8 cellular contexts compared by ENCODE assay signal in genomic region chr7:105013818-105014724, GRCh38. TPM values are rescaled to one million over a fixed set of nuclear protein-coding genes. Genes with fewer than 3 reads are reported as not detected.
DNase-seq lines count a peak whose midpoint lies in the region; ATAC-seq, FAIRE-seq and TF ChIP-seq lines count a peak whose summit lies in the region.

A gene with protein sequence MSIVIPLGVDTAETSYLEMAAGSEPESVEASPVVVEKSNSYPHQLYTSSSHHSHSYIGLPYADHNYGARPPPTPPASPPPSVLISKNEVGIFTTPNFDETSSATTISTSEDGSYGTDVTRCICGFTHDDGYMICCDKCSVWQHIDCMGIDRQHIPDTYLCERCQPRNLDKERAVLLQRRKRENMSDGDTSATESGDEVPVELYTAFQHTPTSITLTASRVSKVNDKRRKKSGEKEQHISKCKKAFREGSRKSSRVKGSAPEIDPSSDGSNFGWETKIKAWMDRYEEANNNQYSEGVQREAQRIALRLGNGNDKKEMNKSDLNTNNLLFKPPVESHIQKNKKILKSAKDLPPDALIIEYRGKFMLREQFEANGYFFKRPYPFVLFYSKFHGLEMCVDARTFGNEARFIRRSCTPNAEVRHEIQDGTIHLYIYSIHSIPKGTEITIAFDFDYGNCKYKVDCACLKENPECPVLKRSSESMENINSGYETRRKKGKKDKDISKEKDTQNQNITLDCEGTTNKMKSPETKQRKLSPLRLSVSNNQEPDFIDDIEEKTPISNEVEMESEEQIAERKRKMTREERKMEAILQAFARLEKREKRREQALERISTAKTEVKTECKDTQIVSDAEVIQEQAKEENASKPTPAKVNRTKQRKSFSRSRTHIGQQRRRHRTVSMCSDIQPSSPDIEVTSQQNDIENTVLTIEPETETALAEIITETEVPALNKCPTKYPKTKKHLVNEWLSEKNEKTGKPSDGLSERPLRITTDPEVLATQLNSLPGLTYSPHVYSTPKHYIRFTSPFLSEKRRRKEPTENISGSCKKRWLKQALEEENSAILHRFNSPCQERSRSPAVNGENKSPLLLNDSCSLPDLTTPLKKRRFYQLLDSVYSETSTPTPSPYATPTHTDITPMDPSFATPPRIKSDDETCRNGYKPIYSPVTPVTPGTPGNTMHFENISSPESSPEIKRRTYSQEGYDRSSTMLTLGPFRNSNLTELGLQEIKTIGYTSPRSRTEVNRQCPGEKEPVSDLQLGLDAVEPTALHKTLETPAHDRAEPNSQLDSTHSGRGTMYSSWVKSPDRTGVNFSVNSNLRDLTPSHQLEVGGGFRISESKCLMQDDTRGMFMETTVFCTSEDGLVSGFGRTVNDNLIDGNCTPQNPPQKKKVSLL (N-terminal part only) (plus strand): TSS chr7:105014205. CDS start chr7:105040953, 26,748 bp downstream.

- H3K4me3 ChIP-seq in bronchial epithelial cell (ENCODE audit: low read depth, low read length): peak within 1 kb of the TSS; percentile 100

- H3K4me1 Mint-ChIP-seq in WTC11: peaks cover 42% of the 10 kb centered on the region

- no peak; the same call in 1 of the 2 replicates for TF ChIP-seq CTCF in WTC11 (IDR thresholded peaks at IDR 0.05)
- no peak for TF ChIP-seq CTCF in bronchial epithelial cell (IDR thresholded peaks at IDR 0.05; ENCODE audit: insufficient read depth, low read length, severe bottlenecking)

- H3K27me3 ChIP-seq in bronchial epithelial cell (ENCODE audit: control insufficient read depth, insufficient read depth, low read length): no peaks in the 10 kb centered on the region

- no peaks in the 10 kb centered on the region for H3K9me3 Mint-ChIP-seq in WTC11

- no peak for FAIRE-seq in bronchial epithelial cell (lab: Jason Lieb, UNC)

- peaks cover 23% of the 10 kb centered on the region for H3K36me3 Mint-ChIP-seq in WTC11

- POLR2A ChIA-PET in WTC11 (lab: Charles Lee): interaction anchor here (0.5 to 3.1 kb wide), 10 partner anchors 13 to 567 kb away, joined by 3 to 29 read pairs (median 4); partner anchors contain the start of gene EFCAB10

- peak; percentile 80 for DNase-seq in SIG-M5 treated with dmso at 0.1 percent for 504 hours (lab: John Stamatoyannopoulos, UW; ENCODE audit: unreplicated experiment)
- no peak for DNase-seq in SIG-M5 (lab: John Stamatoyannopoulos, UW)
- peak; percentile 91 for DNase-seq in NCI-H2196 (lab: John Stamatoyannopoulos, UW; ENCODE audit: unreplicated experiment)
- peak; percentile 89 for DNase-seq in WTC11 (ENCODE audit: low spot score)
- peak; percentile 54 for DNase-seq in bronchial epithelial cell (ENCODE audit: low read depth)
- peak; percentile 81 for DNase-seq in iris pigment epithelial cell (ENCODE audit: low read depth)
- DNase-seq in stimulated activated CD4-positive, alpha-beta T cell treated with anti-CD3 and anti-CD28 coated beads, Interleukin-12 subunit alpha, Interleukin-12 subunit beta, amount 100 ng/mL, for 4 hours: peak; percentile 89

- CTCF ChIA-PET in WTC11 (lab: Charles Lee): interaction anchor here (0.7 to 2.6 kb wide), 5 partner anchors 30 to 518 kb away, joined by 3 to 12 read pairs (median 3); partner anchors contain the start of gene RINT1

- ATAC-seq in HG03064 (IDR thresholded peaks at IDR 0.05; ENCODE audit: low read depth, unreplicated experiment) (peak; percentile 21), WTC11 (peak; percentile 42)

- H3K36me3 ChIP-seq in bronchial epithelial cell (ENCODE audit: control insufficient read depth, insufficient read depth, low read length): peaks cover 2% of the 10 kb centered on the region

- peak within 1 kb of the TSS; percentile 100 for H3K27ac Mint-ChIP-seq in WTC11

- H3K4me3 Mint-ChIP-seq in WTC11: peak within 1 kb of the TSS; percentile 99

- no peaks in the 10 kb centered on the region for H3K27me3 Mint-ChIP-seq in WTC11 (ENCODE audit: low read depth)

TF ChIP-seq in WTC11, 78 proteins besides CTCF, POLR2A, EP300 and RAD21 (continues in another document):
- TF ChIP-seq ZNF671 (CRISPR knock-in tag; IDR thresholded peaks at IDR 0.05) (peak; percentile 68; the same call in 1 of the 2 replicates), CBFB (CRISPR knock-in tag; IDR thresholded peaks at IDR 0.05; ENCODE audit: low read depth) (no peak), GTF2I (CRISPR knock-in tag; conservative IDR thresholded peaks at IDR 0.05) (0 out of 2 replicates have a peak, but pooled peaks have one; percentile 4), NFATC4 (CRISPR knock-in tag; IDR thresholded peaks at IDR 0.05) (peak; percentile 58; the same call in 1 of the 2 replicates), CREB1 (CRISPR knock-in tag; IDR thresholded peaks at IDR 0.05) (peak; percentile 10; the same call in 1 of the 2 replicates), RORB (CRISPR knock-in tag; IDR thresholded peaks at IDR 0.05) (no peak; the same call in 1 of the 2 replicates), GRHL2 (CRISPR knock-in tag; IDR thresholded peaks at IDR 0.05; ENCODE audit: insufficient replicate concordance, severe bottlenecking) (no peak), ZNF263 (CRISPR knock-in tag; IDR thresholded peaks at IDR 0.05; ENCODE audit: low read depth) (peak; percentile 65; the same call in 1 of the 2 replicates), CREM (CRISPR knock-in tag; IDR thresholded peaks at IDR 0.05) (0 out of 2 replicates have a peak, but pooled peaks have one; percentile 43), TEAD1 (CRISPR knock-in tag; IDR thresholded peaks at IDR 0.05) (0 out of 2 replicates have a peak, but pooled peaks have one; percentile 39), SMAD3 (CRISPR knock-in tag; IDR thresholded peaks at IDR 0.05; ENCODE audit: borderline replicate concordance) (peak; percentile 56; the same call in 1 of the 2 replicates), ESRRA (CRISPR knock-in tag; IDR thresholded peaks at IDR 0.05; ENCODE audit: borderline replicate concordance) (0 out of 2 replicates have a peak, but pooled peaks have one; percentile 33), AR (CRISPR knock-in tag; IDR thresholded peaks at IDR 0.05) (peak; percentile 80; the same call in 1 of the 2 replicates)
- TF ChIP-seq, protein P1, sequence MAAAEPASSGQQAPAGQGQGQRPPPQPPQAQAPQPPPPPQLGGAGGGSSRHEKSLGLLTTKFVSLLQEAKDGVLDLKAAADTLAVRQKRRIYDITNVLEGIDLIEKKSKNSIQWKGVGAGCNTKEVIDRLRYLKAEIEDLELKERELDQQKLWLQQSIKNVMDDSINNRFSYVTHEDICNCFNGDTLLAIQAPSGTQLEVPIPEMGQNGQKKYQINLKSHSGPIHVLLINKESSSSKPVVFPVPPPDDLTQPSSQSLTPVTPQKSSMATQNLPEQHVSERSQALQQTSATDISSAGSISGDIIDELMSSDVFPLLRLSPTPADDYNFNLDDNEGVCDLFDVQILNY (CRISPR knock-in tag; IDR thresholded peaks at IDR 0.05): peak; percentile 80
- TF ChIP-seq, protein P2, sequence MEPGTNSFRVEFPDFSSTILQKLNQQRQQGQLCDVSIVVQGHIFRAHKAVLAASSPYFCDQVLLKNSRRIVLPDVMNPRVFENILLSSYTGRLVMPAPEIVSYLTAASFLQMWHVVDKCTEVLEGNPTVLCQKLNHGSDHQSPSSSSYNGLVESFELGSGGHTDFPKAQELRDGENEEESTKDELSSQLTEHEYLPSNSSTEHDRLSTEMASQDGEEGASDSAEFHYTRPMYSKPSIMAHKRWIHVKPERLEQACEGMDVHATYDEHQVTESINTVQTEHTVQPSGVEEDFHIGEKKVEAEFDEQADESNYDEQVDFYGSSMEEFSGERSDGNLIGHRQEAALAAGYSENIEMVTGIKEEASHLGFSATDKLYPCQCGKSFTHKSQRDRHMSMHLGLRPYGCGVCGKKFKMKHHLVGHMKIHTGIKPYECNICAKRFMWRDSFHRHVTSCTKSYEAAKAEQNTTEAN (CRISPR knock-in tag; IDR thresholded peaks at IDR 0.05): 0 out of 2 replicates have a peak, but pooled peaks have one; percentile 57
- TF ChIP-seq, protein P3, sequence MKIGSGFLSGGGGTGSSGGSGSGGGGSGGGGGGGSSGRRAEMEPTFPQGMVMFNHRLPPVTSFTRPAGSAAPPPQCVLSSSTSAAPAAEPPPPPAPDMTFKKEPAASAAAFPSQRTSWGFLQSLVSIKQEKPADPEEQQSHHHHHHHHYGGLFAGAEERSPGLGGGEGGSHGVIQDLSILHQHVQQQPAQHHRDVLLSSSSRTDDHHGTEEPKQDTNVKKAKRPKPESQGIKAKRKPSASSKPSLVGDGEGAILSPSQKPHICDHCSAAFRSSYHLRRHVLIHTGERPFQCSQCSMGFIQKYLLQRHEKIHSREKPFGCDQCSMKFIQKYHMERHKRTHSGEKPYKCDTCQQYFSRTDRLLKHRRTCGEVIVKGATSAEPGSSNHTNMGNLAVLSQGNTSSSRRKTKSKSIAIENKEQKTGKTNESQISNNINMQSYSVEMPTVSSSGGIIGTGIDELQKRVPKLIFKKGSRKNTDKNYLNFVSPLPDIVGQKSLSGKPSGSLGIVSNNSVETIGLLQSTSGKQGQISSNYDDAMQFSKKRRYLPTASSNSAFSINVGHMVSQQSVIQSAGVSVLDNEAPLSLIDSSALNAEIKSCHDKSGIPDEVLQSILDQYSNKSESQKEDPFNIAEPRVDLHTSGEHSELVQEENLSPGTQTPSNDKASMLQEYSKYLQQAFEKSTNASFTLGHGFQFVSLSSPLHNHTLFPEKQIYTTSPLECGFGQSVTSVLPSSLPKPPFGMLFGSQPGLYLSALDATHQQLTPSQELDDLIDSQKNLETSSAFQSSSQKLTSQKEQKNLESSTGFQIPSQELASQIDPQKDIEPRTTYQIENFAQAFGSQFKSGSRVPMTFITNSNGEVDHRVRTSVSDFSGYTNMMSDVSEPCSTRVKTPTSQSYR (CRISPR knock-in tag; IDR thresholded peaks at IDR 0.05): 0 out of 2 replicates have a peak, but pooled peaks have one; percentile 45

RNA-seq across cellular contexts. Expression of the gene that starts here (rescaled TPM):
- total RNA-seq in WTC11 (2021): 51.4 to 52.3 TPM (median 51.8 TPM) in 3 replicates
- 73.9 and 79.8 TPM in 2 replicates for total RNA-seq in bronchial epithelial cell
